ENCODE assay signal across 13 cellular contexts in the genomic region with DNA sequence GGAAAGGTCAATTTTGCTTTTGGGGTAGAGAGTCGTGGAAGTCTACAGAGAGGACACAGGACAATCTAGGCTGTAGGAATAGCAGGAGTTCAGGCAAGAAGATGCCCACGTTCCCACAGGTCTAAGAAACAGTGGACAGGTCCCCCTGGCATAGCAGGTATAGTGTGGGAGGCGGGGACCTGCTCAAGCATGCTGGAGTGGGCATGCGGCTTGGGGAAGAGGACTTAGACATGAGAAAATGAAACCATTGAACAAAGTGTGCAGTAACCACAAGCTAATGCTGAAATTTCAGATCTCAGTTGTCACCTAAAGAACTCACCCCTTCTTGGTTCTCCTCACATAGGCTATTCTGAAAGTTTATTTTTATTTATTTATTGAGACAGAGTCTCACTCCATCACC.
A peak's percentile ranks its signal among the peaks of the same experiment; 100 is the strongest.
DNase-seq lines count a peak whose midpoint lies in the region; ATAC-seq, FAIRE-seq and TF ChIP-seq lines count a peak whose summit lies in the region.
"Had no signal": no experiment of that assay in that cellular context is flagged by ENCODE, and none has a peak within 500 bp of the region (broad histone marks: within the 10 kb centered on the region; RNA-seq: fewer than 3 reads in every experiment).

No MANE protein-coding gene starts in this region.

- TF ChIP-seq POLR2A in GM12878 (IDR thresholded peaks at IDR 0.05; ENCODE audit: low read depth, low read length) = no peak

- FAIRE-seq in GM12878 (lab: Jason Lieb, UNC) = peak; percentile 78

- TF ChIP-seq RAD21 in GM12878 (IDR thresholded peaks at IDR 0.05; ENCODE audit: insufficient read depth, low read depth, low read length) = no peak

- peak overlapping the region; percentile 40; the same call in 1 of the 2 replicates for H3K4me3 ChIP-seq in GM12878

- in situ Hi-C loops in GM12878 (cut with MboI) = no loop called here

- POLR2A ChIA-PET in GM12878 (lab: Charles Lee) = interaction anchor here (1.0 to 1.6 kb wide), 3 partner anchors 8 to 242 kb away, joined by 3 to 5 read pairs (median 3); no protein-coding TSS in a partner anchor

- H3K36me3 ChIP-seq in GM12878 (ENCODE audit: control insufficient read depth in 2 of 2, insufficient read depth in 2 of 2, low read length in 1 of 2) = no peaks in the 10 kb centered on the region

- H3K4me2 ChIP-seq in GM12878 (ENCODE audit: control insufficient read depth, insufficient read depth) = peak overlapping the region; percentile 76

- H3K27ac ChIP-seq in GM12878 (ENCODE audit: control insufficient read depth, insufficient read depth) = peak overlapping the region; percentile 78
- H3K27ac ChIP-seq: parathyroid adenoma had no signal

- no peak overlapping the region for H3K9ac ChIP-seq in GM12878 (ENCODE audit: control insufficient read depth, insufficient read depth, low read length)
- H3K9ac ChIP-seq: parathyroid adenoma had no signal

- no peaks in the 10 kb centered on the region; the same call in 2 of the 3 replicates for H3K9me3 ChIP-seq in GM12878 (replicated peaks; ENCODE audit: control insufficient read depth, insufficient read depth, low read length)

- ATAC-seq in GM18867 (IDR thresholded peaks at IDR 0.05; ENCODE audit: unreplicated experiment) (peak; percentile 88), GM21526 (IDR thresholded peaks at IDR 0.05; ENCODE audit: low FRiP score, unreplicated experiment) (peak; percentile 86), HG03066 (IDR thresholded peaks at IDR 0.05; ENCODE audit: low read depth, unreplicated experiment) (peak; percentile 75), GM12878 (peak; percentile 90), HG02970 (IDR thresholded peaks at IDR 0.05; ENCODE audit: low FRiP score, unreplicated experiment) (no peak)
- ATAC-seq: activated naive CD8-positive, alpha-beta T cell treated with anti-CD3 and anti-CD28 coated beads, Interleukin-2, amount 50 U/mL, for 24 hours had no signal

- RAD21 ChIA-PET in GM12878 (lab: Charles Lee; ENCODE audit: unreplicated experiment) = interaction anchor here (1.4 to 2.7 kb wide), 7 partner anchors 14 to 449 kb away, joined by 3 to 8 read pairs (median 4); a partner anchor contains a TSS

- BruUV-seq in GM12878 (replicated peaks; lab: Mats Ljungman, UMichigan) = no TSS peak

- peaks cover 29% of the 10 kb centered on the region for H3K4me1 ChIP-seq in GM12878 (ENCODE audit: control insufficient read depth, insufficient read depth, low read length)

- WGBS in GM12878 (ENCODE audit: insufficient coverage, insufficient replicate concordance, low lambda C conversion rate, missing lambda C conversion rate) = 10% methylated on average over 4 of the region's 4 CpGs

- no peak for TF ChIP-seq CTCF in GM12878 (IDR thresholded peaks at IDR 0.05 in 2 of 3, conservative IDR thresholded peaks at IDR 0.05 in 1 of 3; ENCODE audit: control insufficient read depth in 2 of 3, extremely low read depth in 1 of 3, insufficient read depth in 1 of 3, low read depth in 3 of 3, low read length in 3 of 3)

- H2AFZ ChIP-seq in GM12878 (ENCODE audit: control insufficient read depth, low read depth, low read length) = no peak overlapping the region; the same call in 1 of the 2 replicates
- H2AFZ ChIP-seq: parathyroid adenoma had no signal

- DNase-seq in GM12878 (ENCODE audit: low read depth, low spot score) = peak; percentile 84
- DNase-seq in cerebellum (ENCODE audit: low spot score) = no peak
- DNase-seq in GOT3 (lab: John Stamatoyannopoulos, UW) = no peak
- no peak for DNase-seq in DMS79 (lab: John Stamatoyannopoulos, UW)
- DNase-seq: activated naive CD8-positive, alpha-beta T cell treated with anti-CD3 and anti-CD28 coated beads, Interleukin-2, amount 50 U/mL, for 24 hours; CD4-positive, CD25-positive, alpha-beta regulatory T cell; NCI-H1417 treated with DMSO at 0.1 percent for 48 hours; stimulated activated CD4-positive, alpha-beta T cell treated with anti-CD3 and anti-CD28 coated beads, Interleukin-4, amount 100 ng/mL, for 24 hours had no signal

- no peaks in the 10 kb centered on the region for H4K20me1 ChIP-seq in GM12878 (ENCODE audit: control insufficient read depth, insufficient read depth)

- H3K79me2 ChIP-seq in GM12878 (ENCODE audit: control insufficient read depth, insufficient read depth, low read length) = no peaks in the 10 kb centered on the region
- H3K79me2 ChIP-seq: parathyroid adenoma had no signal

- CTCF ChIA-PET in GM12878 (lab: Yijun Ruan, JAX) = interaction anchor here (0.7 to 2.2 kb wide), 3 partner anchors 9 to 138 kb away, joined by 3 to 7 read pairs (median 5); no protein-coding TSS in a partner anchor

- SMC1A ChIA-PET in GM12878 (lab: Charles Lee; ENCODE audit: uncharacterized antibody, unreplicated experiment) = interaction anchor here (1.0 to 5.6 kb wide), 8 partner anchors 9 to 241 kb away, joined by 3 to 26 read pairs (median 5); no protein-coding TSS in a partner anchor

- intact Hi-C loops in GM12878 (cut with micrococcal nuclease; ENCODE audit: unreplicated experiment) = loop anchor here (1.0 to 10.0 kb wide), 2 partner anchors 140 to 429 kb away; no protein-coding TSS in a partner anchor

- no peaks in the 10 kb centered on the region for H3K27me3 ChIP-seq in GM12878 (replicated peaks in 1 of 2; ENCODE audit: control insufficient read depth in 2 of 2, insufficient read depth in 2 of 2, low read length in 1 of 2)

- peak; percentile 58 to 77; a peak in 2 of 4 replicates for TF ChIP-seq EP300 in GM12878 (IDR thresholded peaks at IDR 0.05; ENCODE audit: borderline replicate concordance in 1 of 2, control insufficient read depth in 1 of 2, low read depth in 2 of 2, low read length in 2 of 2)

TF ChIP-seq in GM12878, 131 proteins besides CTCF, POLR2A, EP300 and RAD21 (continues in another document):
- TF ChIP-seq ATF7 (IDR thresholded peaks at IDR 0.05; ENCODE audit: low read depth) (peak; percentile 63), BACH1 (IDR thresholded peaks at IDR 0.05; ENCODE audit: borderline replicate concordance) (peak; percentile 20; the same call in 1 of the 2 replicates), POU2F2 (IDR thresholded peaks at IDR 0.05; ENCODE audit: borderline replicate concordance, low read depth, low read length) (peak; percentile 63; the same call in 1 of the 3 replicates), MTA3 (IDR thresholded peaks at IDR 0.05; ENCODE audit: borderline replicate concordance, low read length) (no peak), CBX3 (IDR thresholded peaks at IDR 0.05; ENCODE audit: borderline replicate concordance, low read depth) (no peak), SPI1 (IDR thresholded peaks at IDR 0.05; ENCODE audit: borderline replicate concordance, insufficient read depth, low read depth, low read length) (peak; percentile 11; the same call in 1 of the 2 replicates), ZBED1 (IDR thresholded peaks at IDR 0.05; ENCODE audit: borderline replicate concordance) (0 out of 2 replicates have a peak, but pooled peaks have one; percentile 49), SIX5 (IDR thresholded peaks at IDR 0.05; ENCODE audit: low read depth, low read length, severe bottlenecking) (no peak)
- TF ChIP-seq, protein P1, sequence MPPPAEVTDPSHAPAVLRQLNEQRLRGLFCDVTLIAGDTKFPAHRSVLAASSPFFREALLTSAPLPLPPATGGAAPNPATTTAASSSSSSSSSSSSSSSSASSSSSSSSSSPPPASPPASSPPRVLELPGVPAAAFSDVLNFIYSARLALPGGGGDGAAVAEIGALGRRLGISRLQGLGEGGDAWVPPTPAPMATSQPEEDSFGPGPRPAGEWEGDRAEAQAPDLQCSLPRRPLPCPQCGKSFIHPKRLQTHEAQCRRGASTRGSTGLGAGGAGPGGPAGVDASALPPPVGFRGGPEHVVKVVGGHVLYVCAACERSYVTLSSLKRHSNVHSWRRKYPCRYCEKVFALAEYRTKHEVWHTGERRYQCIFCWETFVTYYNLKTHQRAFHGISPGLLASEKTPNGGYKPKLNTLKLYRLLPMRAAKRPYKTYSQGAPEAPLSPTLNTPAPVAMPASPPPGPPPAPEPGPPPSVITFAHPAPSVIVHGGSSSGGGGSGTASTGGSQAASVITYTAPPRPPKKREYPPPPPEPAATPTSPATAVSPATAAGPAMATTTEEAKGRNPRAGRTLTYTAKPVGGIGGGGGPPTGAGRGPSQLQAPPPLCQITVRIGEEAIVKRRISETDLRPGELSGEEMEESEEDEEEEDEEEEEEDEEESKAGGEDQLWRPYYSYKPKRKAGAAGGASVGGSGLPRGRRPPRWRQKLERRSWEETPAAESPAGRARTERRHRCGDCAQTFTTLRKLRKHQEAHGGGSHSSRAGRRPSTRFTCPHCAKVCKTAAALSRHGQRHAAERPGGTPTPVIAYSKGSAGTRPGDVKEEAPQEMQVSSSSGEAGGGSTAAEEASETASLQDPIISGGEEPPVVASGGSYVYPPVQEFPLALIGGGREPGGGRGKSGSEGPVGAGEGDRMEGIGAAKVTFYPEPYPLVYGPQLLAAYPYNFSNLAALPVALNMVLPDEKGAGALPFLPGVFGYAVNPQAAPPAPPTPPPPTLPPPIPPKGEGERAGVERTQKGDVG (CRISPR knock-in tag; IDR thresholded peaks at IDR 0.05) = no peak
- TF ChIP-seq, protein P2, sequence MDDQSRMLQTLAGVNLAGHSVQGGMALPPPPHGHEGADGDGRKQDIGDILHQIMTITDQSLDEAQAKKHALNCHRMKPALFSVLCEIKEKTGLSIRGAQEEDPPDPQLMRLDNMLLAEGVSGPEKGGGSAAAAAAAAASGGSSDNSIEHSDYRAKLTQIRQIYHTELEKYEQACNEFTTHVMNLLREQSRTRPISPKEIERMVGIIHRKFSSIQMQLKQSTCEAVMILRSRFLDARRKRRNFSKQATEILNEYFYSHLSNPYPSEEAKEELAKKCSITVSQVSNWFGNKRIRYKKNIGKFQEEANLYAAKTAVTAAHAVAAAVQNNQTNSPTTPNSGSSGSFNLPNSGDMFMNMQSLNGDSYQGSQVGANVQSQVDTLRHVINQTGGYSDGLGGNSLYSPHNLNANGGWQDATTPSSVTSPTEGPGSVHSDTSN (IDR thresholded peaks at IDR 0.05; ENCODE audit: insufficient replicate concordance, low read depth, low read length) = peak; percentile 27
